14 cellular contexts compared by ENCODE assay signal in the genomic region with DNA sequence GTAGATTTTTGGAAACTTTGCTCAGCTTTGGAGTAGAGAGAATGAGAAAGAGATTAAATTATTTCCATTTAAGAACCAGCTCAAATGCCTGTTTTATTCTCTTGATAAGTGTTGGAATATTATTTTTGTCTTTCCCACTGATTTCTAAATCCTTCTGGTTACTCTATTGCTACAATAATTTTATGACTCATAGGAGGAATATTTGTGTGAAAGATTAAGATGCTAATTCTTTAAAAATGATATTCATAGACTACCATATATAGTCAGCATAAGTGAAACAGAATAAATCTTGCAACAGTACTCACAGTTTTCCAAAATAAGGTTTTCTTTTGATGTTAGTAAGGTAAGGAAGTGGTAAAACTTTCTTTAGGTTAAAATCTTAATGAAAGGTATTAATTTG.
DNase-seq lines count a peak whose midpoint lies in the region; FAIRE-seq and TF ChIP-seq lines count a peak whose summit lies in the region.
"Had no signal": no experiment of that assay in that cellular context is flagged by ENCODE, and none has a peak within 500 bp of the region (broad histone marks: within the 10 kb centered on the region; RNA-seq: fewer than 3 reads in every experiment).

No MANE protein-coding gene starts in this region.

- no peak for TF ChIP-seq EP300 in stomach (IDR thresholded peaks at IDR 0.05)

- no peak overlapping the region for H3K9ac ChIP-seq in mammary epithelial cell (ENCODE audit: insufficient read depth, low read length)

- H3K27me3 Mint-ChIP-seq in activated CD4-positive, alpha-beta T cell treated with anti-CD3 and anti-CD28 coated beads, Interleukin-2, amount 10 ng/mL, durations not matched to agents 7 days and 5 days: peaks cover 7% of the 10 kb centered on the region

- peak overlapping the region; percentile 49 for H3K27ac ChIP-seq in mammary epithelial cell (ENCODE audit: insufficient read depth, low read depth, low read length)
- peak overlapping the region in 4 of 5 donors; percentile 62 to 78 (median 71) for H3K27ac ChIP-seq in stomach

- no peaks in the 10 kb centered on the region for H3K9me3 Mint-ChIP-seq in activated CD4-positive, alpha-beta T cell treated with anti-CD3 and anti-CD28 coated beads, Interleukin-2, amount 10 ng/mL, durations not matched to agents 7 days and 5 days
- H3K9me3 Mint-ChIP-seq: central memory CD8-positive, alpha-beta T cell; neural crest cell had no signal

- FAIRE-seq in H54 (lab: Jason Lieb, UNC): no peak

- H3K4me3 Mint-ChIP-seq in activated CD4-positive, alpha-beta T cell treated with anti-CD3 and anti-CD28 coated beads, Interleukin-2, amount 10 ng/mL, durations not matched to agents 7 days and 5 days: no peak overlapping the region
- H3K4me3 Mint-ChIP-seq: central memory CD8-positive, alpha-beta T cell; neural crest cell had no signal

- no peaks in the 10 kb centered on the region for H3K36me3 Mint-ChIP-seq in activated CD4-positive, alpha-beta T cell treated with anti-CD3 and anti-CD28 coated beads, Interleukin-2, amount 10 ng/mL, durations not matched to agents 7 days and 5 days (ENCODE audit: low read depth)

- H3K4me2 ChIP-seq in mammary epithelial cell (ENCODE audit: insufficient read depth, low read depth, low read length): peak overlapping the region; percentile 52

- dilution Hi-C loops in mammary epithelial cell (cut with HindIII; ENCODE audit: low sequenced_read_pairs): no loop called here

- in situ Hi-C loops in mammary epithelial cell (cut with MboI; ENCODE audit: low sequenced_read_pairs in 2 of 2): no loop called here

- H3K4me3 ChIP-seq in mammary epithelial cell (replicated peaks in 1 of 3; ENCODE audit: insufficient read depth in 1 of 3, low read depth in 2 of 3, low read length in 3 of 3) (peak overlapping the region in 1 of 3 experiments; percentile 16), stomach (no peak overlapping the region)

- H3K9me3 ChIP-seq in mammary epithelial cell (replicated peaks; ENCODE audit: insufficient read depth, low read length) (no peaks in the 10 kb centered on the region), stomach (no peaks in the 10 kb centered on the region)

- no TSS peak for BruUV-seq in mammary epithelial cell (replicated peaks; lab: Mats Ljungman, UMichigan)

- H3K36me3 ChIP-seq in mammary epithelial cell (ENCODE audit: insufficient read depth, low read length) (peaks cover 10% of the 10 kb centered on the region), stomach (peaks cover 0 to 16% (median 15%) of the 10 kb centered on the region in 4 donors)

- H2AFZ ChIP-seq in mammary epithelial cell (ENCODE audit: low read depth, low read length): no peak overlapping the region

- peaks cover 93% of the 10 kb centered on the region for H3K79me2 ChIP-seq in mammary epithelial cell (ENCODE audit: insufficient read depth, low read length)

- POLR2A ChIA-PET in activated CD4-positive, alpha-beta T cell treated with anti-CD3 and anti-CD28 coated beads, Interleukin-2, amount 10 ng/mL, durations not matched to agents 7 days and 5 days (lab: Charles Lee): interaction anchor here (0.6 kb wide), 1 partner anchor 172 kb away, joined by 6 read pairs; no protein-coding TSS in a partner anchor

- intact Hi-C loops in mammary epithelial cell (cut with micrococcal nuclease): no loop called here
- intact Hi-C loops in stomach (cut with DNase I; ENCODE audit: low total_unique reads): no loop called here

- no peaks in the 10 kb centered on the region for H3K4me1 Mint-ChIP-seq in activated CD4-positive, alpha-beta T cell treated with anti-CD3 and anti-CD28 coated beads, Interleukin-2, amount 10 ng/mL, durations not matched to agents 7 days and 5 days
- H3K4me1 Mint-ChIP-seq: central memory CD8-positive, alpha-beta T cell had no signal

- H3K27me3 ChIP-seq in mammary epithelial cell (ENCODE audit: insufficient read depth, low read length) (no peaks in the 10 kb centered on the region), stomach (no peaks in the 10 kb centered on the region)

- no peaks in the 10 kb centered on the region for H4K20me1 ChIP-seq in mammary epithelial cell (ENCODE audit: insufficient read depth, low read length)

- peaks cover 38% of the 10 kb centered on the region for H3K4me1 ChIP-seq in mammary epithelial cell (ENCODE audit: insufficient read depth, low read length)
- H3K4me1 ChIP-seq in stomach: peaks cover 0 to 45% (median 31%) of the 10 kb centered on the region in 4 donors

- TF ChIP-seq CTCF in mammary epithelial cell (conservative IDR thresholded peaks at IDR 0.05 in 1 of 2, IDR thresholded peaks at IDR 0.05 in 1 of 2; ENCODE audit: extremely low read depth in 1 of 2, insufficient read depth in 1 of 2, low read depth in 1 of 2, low read length in 2 of 2) (no peak), stomach (IDR thresholded peaks at IDR 0.05) (no peak)

- CTCF ChIA-PET in mammary epithelial cell (lab: Charles Lee; ENCODE audit: low non-redundant PET): interaction anchor here (0.6 kb wide), 1 partner anchor 398 kb away, joined by 4 read pairs; no protein-coding TSS in a partner anchor
- CTCF ChIA-PET in activated CD4-positive, alpha-beta T cell treated with anti-CD3 and anti-CD28 coated beads, Interleukin-2, amount 10 ng/mL, durations not matched to agents 7 days and 5 days (lab: Charles Lee): interaction anchor here (0.7 to 1.4 kb wide), 2 partner anchors 30 to 206 kb away, joined by 3 read pairs; no protein-coding TSS in a partner anchor

- H3K27ac Mint-ChIP-seq in activated CD4-positive, alpha-beta T cell treated with anti-CD3 and anti-CD28 coated beads, Interleukin-2, amount 10 ng/mL, durations not matched to agents 7 days and 5 days: no peak overlapping the region

- DNase-seq in HPDE6-E6E7 (ENCODE audit: extremely low spot score) (peak; percentile 13), mammary epithelial cell (peak; percentile 34), hepatic stellate cell (ENCODE audit: low spot score) (peak; percentile 19), stomach (no peak), UCSD-AML1 (lab: John Stamatoyannopoulos, UW; ENCODE audit: unreplicated experiment) (no peak), H54 (ENCODE audit: insufficient read length, low spot score) (no peak), medulla oblongata (ENCODE audit: extremely low spot score) (no peak)
- DNase-seq in activated CD4-positive, alpha-beta T cell treated with anti-CD3 and anti-CD28 coated beads, Interleukin-2, amount 10 ng/mL, durations not matched to agents 7 days and 5 days: no peak
- DNase-seq: Karpas-422; NCI-H524 treated with DMSO at 0.1 percent for 48 hours; stimulated activated CD4-positive, alpha-beta T cell treated with anti-CD3 and anti-CD28 coated beads, Interleukin-4, amount 100 ng/mL, for 24 hours; T-helper 9 cell had no signal

- no peak for TF ChIP-seq POLR2A in stomach (IDR thresholded peaks at IDR 0.05)
- no peak for TF ChIP-seq POLR2A in H54 (IDR thresholded peaks at IDR 0.05; ENCODE audit: low read depth, low read length)

Comparison
In these comparisons a context has a peak if more than half of its experiments do, and no peak if none do; other contexts are left out.
1. DNase-seq: peak in HPDE6-E6E7 (single experiment), mammary epithelial cell (single experiment) and hepatic stellate cell (single experiment); none in stomach (single experiment), UCSD-AML1 (single experiment), H54 (single experiment), activated CD4-positive, alpha-beta T cell treated with anti-CD3 and anti-CD28 coated beads, Interleukin-2, amount 10 ng/mL, durations not matched to agents 7 days and 5 days (single experiment) and medulla oblongata (single experiment).